ENCODE assay signal across 1 cellular context in genomic region chr2:201242562-201243277, GRCh38.
TF ChIP-seq lines count a peak whose summit lies in the region.

No MANE protein-coding gene starts in this region.

TF ChIP-seq in HepG2, 621 proteins besides CTCF, POLR2A, EP300 and RAD21:
- no peak for TF ChIP-seq ZNF644 (CRISPR knock-in tag; IDR thresholded peaks at IDR 0.05; ENCODE audit: low read depth)
- 0 out of 2 replicates have a peak, but pooled peaks have one; percentile 12 for TF ChIP-seq POLR2AphosphoS5 (IDR thresholded peaks at IDR 0.05; ENCODE audit: low read depth, low read length)
